ENCODE assay signal across 1 cellular context in the genomic region with DNA sequence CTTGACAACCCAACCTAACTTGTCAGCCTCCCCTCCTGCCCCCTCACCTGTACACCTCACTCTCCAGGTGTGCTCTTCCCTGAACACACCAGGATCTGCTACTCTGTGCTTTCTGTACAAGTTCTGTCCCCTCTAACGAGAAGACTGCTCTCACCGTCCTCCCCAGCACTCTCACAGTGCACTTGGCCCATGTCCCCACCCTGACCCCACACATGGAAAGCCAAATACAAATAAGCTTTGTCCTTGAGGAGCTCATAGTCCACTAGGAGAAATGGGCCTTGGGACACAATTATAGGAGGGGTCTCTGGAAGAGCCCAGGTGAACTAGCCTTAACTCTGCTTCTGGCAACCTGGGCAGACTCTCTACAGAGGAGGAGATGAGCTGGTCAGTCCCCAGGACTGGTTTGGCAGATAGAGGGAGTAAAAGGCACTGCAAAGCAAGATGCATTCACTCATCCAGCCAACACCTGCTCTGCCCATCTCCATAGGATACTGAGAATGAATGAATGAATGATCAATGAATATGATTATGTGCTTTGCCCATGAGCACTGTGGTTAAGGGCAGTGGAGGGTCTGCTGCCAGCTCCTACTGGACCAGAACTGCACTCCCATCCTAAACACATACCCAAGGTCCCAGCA.
TF ChIP-seq lines count a peak whose summit lies in the region.

No MANE protein-coding gene starts in this region.

TF ChIP-seq in HepG2, 621 proteins besides CTCF, POLR2A, EP300 and RAD21 (continued from another document and continues in another):
- TF ChIP-seq, protein P1, sequence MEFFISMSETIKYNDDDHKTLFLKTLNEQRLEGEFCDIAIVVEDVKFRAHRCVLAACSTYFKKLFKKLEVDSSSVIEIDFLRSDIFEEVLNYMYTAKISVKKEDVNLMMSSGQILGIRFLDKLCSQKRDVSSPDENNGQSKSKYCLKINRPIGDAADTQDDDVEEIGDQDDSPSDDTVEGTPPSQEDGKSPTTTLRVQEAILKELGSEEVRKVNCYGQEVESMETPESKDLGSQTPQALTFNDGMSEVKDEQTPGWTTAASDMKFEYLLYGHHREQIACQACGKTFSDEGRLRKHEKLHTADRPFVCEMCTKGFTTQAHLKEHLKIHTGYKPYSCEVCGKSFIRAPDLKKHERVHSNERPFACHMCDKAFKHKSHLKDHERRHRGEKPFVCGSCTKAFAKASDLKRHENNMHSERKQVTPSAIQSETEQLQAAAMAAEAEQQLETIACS (CRISPR knock-in tag; IDR thresholded peaks at IDR 0.05), result no peak
- TF ChIP-seq STAT5B (CRISPR knock-in tag; IDR thresholded peaks at IDR 0.05), result 0 out of 2 replicates have a peak, but pooled peaks have one; percentile 27
- no peak for TF ChIP-seq BRD4 (CRISPR knock-in tag; IDR thresholded peaks at IDR 0.05)
- no peak for TF ChIP-seq HNF1B (CRISPR knock-in tag; IDR thresholded peaks at IDR 0.05)
- TF ChIP-seq SNRNP70 (IDR thresholded peaks at IDR 0.05; ENCODE audit: low read depth, low read length), result no peak
- TF ChIP-seq ATF1 (CRISPR knock-in tag; IDR thresholded peaks at IDR 0.05), result no peak
- no peak for TF ChIP-seq REPIN1 (CRISPR knock-in tag; IDR thresholded peaks at IDR 0.05; ENCODE audit: borderline replicate concordance, low read depth)
- no peak for TF ChIP-seq FOXO1 (CRISPR knock-in tag; IDR thresholded peaks at IDR 0.05)
- TF ChIP-seq MED13 (CRISPR knock-in tag; IDR thresholded peaks at IDR 0.05), result no peak
- no peak for TF ChIP-seq SUZ12 (IDR thresholded peaks at IDR 0.05; ENCODE audit: low read depth, low read length)
- no peak for TF ChIP-seq ZNF780A (CRISPR knock-in tag; IDR thresholded peaks at IDR 0.05)
- 0 out of 2 replicates have a peak, but pooled peaks have one; percentile 31 for TF ChIP-seq KAT8 (CRISPR knock-in tag; IDR thresholded peaks at IDR 0.05)
- TF ChIP-seq MEIS1 (CRISPR knock-in tag; IDR thresholded peaks at IDR 0.05; ENCODE audit: borderline replicate concordance), result no peak
- TF ChIP-seq TBL1XR1 (IDR thresholded peaks at IDR 0.05; ENCODE audit: borderline replicate concordance, low read length, partially characterized antibody), result peak; percentile 57
- TF ChIP-seq FOSL2 (CRISPR knock-in tag; IDR thresholded peaks at IDR 0.05), result peak; percentile 29; the same call in 1 of the 2 replicates
- no peak for TF ChIP-seq SOX6 (IDR thresholded peaks at IDR 0.05)
- peak; percentile 55 for TF ChIP-seq SOX6 (CRISPR knock-in tag; IDR thresholded peaks at IDR 0.05)
- TF ChIP-seq KAT2B (IDR thresholded peaks at IDR 0.05; ENCODE audit: borderline replicate concordance, low read depth, low read length), result no peak
- TF ChIP-seq, protein P2, sequence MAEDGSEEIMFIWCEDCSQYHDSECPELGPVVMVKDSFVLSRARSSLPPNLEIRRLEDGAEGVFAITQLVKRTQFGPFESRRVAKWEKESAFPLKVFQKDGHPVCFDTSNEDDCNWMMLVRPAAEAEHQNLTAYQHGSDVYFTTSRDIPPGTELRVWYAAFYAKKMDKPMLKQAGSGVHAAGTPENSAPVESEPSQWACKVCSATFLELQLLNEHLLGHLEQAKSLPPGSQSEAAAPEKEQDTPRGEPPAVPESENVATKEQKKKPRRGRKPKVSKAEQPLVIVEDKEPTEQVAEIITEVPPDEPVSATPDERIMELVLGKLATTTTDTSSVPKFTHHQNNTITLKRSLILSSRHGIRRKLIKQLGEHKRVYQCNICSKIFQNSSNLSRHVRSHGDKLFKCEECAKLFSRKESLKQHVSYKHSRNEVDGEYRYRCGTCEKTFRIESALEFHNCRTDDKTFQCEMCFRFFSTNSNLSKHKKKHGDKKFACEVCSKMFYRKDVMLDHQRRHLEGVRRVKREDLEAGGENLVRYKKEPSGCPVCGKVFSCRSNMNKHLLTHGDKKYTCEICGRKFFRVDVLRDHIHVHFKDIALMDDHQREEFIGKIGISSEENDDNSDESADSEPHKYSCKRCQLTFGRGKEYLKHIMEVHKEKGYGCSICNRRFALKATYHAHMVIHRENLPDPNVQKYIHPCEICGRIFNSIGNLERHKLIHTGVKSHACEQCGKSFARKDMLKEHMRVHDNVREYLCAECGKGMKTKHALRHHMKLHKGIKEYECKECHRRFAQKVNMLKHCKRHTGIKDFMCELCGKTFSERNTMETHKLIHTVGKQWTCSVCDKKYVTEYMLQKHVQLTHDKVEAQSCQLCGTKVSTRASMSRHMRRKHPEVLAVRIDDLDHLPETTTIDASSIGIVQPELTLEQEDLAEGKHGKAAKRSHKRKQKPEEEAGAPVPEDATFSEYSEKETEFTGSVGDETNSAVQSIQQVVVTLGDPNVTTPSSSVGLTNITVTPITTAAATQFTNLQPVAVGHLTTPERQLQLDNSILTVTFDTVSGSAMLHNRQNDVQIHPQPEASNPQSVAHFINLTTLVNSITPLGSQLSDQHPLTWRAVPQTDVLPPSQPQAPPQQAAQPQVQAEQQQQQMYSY (CRISPR knock-in tag; IDR thresholded peaks at IDR 0.05), result no peak
- TF ChIP-seq, protein P3, sequence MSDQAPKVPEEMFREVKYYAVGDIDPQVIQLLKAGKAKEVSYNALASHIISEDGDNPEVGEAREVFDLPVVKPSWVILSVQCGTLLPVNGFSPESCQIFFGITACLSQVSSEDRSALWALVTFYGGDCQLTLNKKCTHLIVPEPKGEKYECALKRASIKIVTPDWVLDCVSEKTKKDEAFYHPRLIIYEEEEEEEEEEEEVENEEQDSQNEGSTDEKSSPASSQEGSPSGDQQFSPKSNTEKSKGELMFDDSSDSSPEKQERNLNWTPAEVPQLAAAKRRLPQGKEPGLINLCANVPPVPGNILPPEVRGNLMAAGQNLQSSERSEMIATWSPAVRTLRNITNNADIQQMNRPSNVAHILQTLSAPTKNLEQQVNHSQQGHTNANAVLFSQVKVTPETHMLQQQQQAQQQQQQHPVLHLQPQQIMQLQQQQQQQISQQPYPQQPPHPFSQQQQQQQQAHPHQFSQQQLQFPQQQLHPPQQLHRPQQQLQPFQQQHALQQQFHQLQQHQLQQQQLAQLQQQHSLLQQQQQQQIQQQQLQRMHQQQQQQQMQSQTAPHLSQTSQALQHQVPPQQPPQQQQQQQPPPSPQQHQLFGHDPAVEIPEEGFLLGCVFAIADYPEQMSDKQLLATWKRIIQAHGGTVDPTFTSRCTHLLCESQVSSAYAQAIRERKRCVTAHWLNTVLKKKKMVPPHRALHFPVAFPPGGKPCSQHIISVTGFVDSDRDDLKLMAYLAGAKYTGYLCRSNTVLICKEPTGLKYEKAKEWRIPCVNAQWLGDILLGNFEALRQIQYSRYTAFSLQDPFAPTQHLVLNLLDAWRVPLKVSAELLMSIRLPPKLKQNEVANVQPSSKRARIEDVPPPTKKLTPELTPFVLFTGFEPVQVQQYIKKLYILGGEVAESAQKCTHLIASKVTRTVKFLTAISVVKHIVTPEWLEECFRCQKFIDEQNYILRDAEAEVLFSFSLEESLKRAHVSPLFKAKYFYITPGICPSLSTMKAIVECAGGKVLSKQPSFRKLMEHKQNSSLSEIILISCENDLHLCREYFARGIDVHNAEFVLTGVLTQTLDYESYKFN (CRISPR knock-in tag; conservative IDR thresholded peaks at IDR 0.05), result peak; percentile 79
- TF ChIP-seq RXRA (CRISPR knock-in tag; IDR thresholded peaks at IDR 0.05), result peak; percentile 97
- TF ChIP-seq, protein P4, sequence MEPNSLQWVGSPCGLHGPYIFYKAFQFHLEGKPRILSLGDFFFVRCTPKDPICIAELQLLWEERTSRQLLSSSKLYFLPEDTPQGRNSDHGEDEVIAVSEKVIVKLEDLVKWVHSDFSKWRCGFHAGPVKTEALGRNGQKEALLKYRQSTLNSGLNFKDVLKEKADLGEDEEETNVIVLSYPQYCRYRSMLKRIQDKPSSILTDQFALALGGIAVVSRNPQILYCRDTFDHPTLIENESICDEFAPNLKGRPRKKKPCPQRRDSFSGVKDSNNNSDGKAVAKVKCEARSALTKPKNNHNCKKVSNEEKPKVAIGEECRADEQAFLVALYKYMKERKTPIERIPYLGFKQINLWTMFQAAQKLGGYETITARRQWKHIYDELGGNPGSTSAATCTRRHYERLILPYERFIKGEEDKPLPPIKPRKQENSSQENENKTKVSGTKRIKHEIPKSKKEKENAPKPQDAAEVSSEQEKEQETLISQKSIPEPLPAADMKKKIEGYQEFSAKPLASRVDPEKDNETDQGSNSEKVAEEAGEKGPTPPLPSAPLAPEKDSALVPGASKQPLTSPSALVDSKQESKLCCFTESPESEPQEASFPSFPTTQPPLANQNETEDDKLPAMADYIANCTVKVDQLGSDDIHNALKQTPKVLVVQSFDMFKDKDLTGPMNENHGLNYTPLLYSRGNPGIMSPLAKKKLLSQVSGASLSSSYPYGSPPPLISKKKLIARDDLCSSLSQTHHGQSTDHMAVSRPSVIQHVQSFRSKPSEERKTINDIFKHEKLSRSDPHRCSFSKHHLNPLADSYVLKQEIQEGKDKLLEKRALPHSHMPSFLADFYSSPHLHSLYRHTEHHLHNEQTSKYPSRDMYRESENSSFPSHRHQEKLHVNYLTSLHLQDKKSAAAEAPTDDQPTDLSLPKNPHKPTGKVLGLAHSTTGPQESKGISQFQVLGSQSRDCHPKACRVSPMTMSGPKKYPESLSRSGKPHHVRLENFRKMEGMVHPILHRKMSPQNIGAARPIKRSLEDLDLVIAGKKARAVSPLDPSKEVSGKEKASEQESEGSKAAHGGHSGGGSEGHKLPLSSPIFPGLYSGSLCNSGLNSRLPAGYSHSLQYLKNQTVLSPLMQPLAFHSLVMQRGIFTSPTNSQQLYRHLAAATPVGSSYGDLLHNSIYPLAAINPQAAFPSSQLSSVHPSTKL (CRISPR knock-in tag; IDR thresholded peaks at IDR 0.05), result peak; percentile 52
- no peak for TF ChIP-seq MAFF (IDR thresholded peaks at IDR 0.05; ENCODE audit: low read depth, low read length)
- TF ChIP-seq GATA4 (IDR thresholded peaks at IDR 0.05; ENCODE audit: borderline replicate concordance, low read depth), result no peak
- no peak for TF ChIP-seq ZNF572 (CRISPR knock-in tag; IDR thresholded peaks at IDR 0.05)
- no peak for TF ChIP-seq CHD2 (IDR thresholded peaks at IDR 0.05; ENCODE audit: low read depth, low read length)
- TF ChIP-seq PTBP1 (IDR thresholded peaks at IDR 0.05; ENCODE audit: low read depth, low read length, poor library complexity, severe bottlenecking), result no peak
- no peak for TF ChIP-seq ZNF703 (CRISPR knock-in tag; IDR thresholded peaks at IDR 0.05; ENCODE audit: borderline replicate concordance)
- no peak for TF ChIP-seq ZSCAN25 (CRISPR knock-in tag; IDR thresholded peaks at IDR 0.05)
- 0 out of 2 replicates have a peak, but pooled peaks have one; percentile 48 for TF ChIP-seq ZFP90 (CRISPR knock-in tag; IDR thresholded peaks at IDR 0.05; ENCODE audit: borderline replicate concordance)
- TF ChIP-seq ZNF768 (CRISPR knock-in tag; IDR thresholded peaks at IDR 0.05), result no peak
- TF ChIP-seq MED1 (CRISPR knock-in tag; IDR thresholded peaks at IDR 0.05), result peak; percentile 53; the same call in 1 of the 2 replicates
- no peak for TF ChIP-seq CBX5 (CRISPR knock-in tag; IDR thresholded peaks at IDR 0.05; ENCODE audit: borderline replicate concordance)
- no peak for TF ChIP-seq KMT2A (CRISPR knock-in tag; IDR thresholded peaks at IDR 0.05)
- TF ChIP-seq ATRX (CRISPR knock-in tag; IDR thresholded peaks at IDR 0.05; ENCODE audit: borderline replicate concordance), result no peak
- TF ChIP-seq ZNF121 (CRISPR knock-in tag; IDR thresholded peaks at IDR 0.05), result no peak
- TF ChIP-seq PHF5A (CRISPR knock-in tag; IDR thresholded peaks at IDR 0.05; ENCODE audit: low read depth, unreplicated experiment), result no peak
- no peak; the same call in 1 of the 2 replicates for TF ChIP-seq ISL2 (CRISPR knock-in tag; IDR thresholded peaks at IDR 0.05)
- no peak for TF ChIP-seq THAP7 (CRISPR knock-in tag; IDR thresholded peaks at IDR 0.05)
- TF ChIP-seq ZNF335 (CRISPR knock-in tag; IDR thresholded peaks at IDR 0.05), result no peak
- TF ChIP-seq, protein P5, sequence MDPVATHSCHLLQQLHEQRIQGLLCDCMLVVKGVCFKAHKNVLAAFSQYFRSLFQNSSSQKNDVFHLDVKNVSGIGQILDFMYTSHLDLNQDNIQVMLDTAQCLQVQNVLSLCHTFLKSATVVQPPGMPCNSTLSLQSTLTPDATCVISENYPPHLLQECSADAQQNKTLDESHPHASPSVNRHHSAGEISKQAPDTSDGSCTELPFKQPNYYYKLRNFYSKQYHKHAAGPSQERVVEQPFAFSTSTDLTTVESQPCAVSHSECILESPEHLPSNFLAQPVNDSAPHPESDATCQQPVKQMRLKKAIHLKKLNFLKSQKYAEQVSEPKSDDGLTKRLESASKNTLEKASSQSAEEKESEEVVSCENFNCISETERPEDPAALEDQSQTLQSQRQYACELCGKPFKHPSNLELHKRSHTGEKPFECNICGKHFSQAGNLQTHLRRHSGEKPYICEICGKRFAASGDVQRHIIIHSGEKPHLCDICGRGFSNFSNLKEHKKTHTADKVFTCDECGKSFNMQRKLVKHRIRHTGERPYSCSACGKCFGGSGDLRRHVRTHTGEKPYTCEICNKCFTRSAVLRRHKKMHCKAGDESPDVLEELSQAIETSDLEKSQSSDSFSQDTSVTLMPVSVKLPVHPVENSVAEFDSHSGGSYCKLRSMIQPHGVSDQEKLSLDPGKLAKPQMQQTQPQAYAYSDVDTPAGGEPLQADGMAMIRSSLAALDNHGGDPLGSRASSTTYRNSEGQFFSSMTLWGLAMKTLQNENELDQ (CRISPR knock-in tag; IDR thresholded peaks at IDR 0.05; ENCODE audit: borderline replicate concordance), result no peak
- TF ChIP-seq SOX5 (CRISPR knock-in tag; IDR thresholded peaks at IDR 0.05; ENCODE audit: borderline replicate concordance), result peak; percentile 16; the same call in 1 of the 2 replicates
- 0 out of 2 replicates have a peak, but pooled peaks have one; percentile 38 for TF ChIP-seq ZNF431 (CRISPR knock-in tag; IDR thresholded peaks at IDR 0.05; ENCODE audit: borderline replicate concordance, low read depth)
- no peak for TF ChIP-seq CBX1 (IDR thresholded peaks at IDR 0.05; ENCODE audit: low read depth)
- no peak for TF ChIP-seq ZNF878 (CRISPR knock-in tag; IDR thresholded peaks at IDR 0.05)
- TF ChIP-seq CCAR2 (optimal IDR thresholded peaks at IDR 0.05; ENCODE audit: low read depth, low read length), result no peak
- TF ChIP-seq AKAP8 (CRISPR knock-in tag; IDR thresholded peaks at IDR 0.05), result peak; percentile 77
- no peak for TF ChIP-seq NR3C1 (CRISPR knock-in tag; IDR thresholded peaks at IDR 0.05)
- no peak for TF ChIP-seq ZNF614 (CRISPR knock-in tag; IDR thresholded peaks at IDR 0.05; ENCODE audit: borderline replicate concordance)
- TF ChIP-seq TAF15 (IDR thresholded peaks at IDR 0.05; ENCODE audit: low read depth, low read length, poor library complexity, severe bottlenecking), result no peak
- no peak for TF ChIP-seq FOXK2 (IDR thresholded peaks at IDR 0.05)
